ENCODE assay signal across 22 cellular contexts in the genomic region with DNA sequence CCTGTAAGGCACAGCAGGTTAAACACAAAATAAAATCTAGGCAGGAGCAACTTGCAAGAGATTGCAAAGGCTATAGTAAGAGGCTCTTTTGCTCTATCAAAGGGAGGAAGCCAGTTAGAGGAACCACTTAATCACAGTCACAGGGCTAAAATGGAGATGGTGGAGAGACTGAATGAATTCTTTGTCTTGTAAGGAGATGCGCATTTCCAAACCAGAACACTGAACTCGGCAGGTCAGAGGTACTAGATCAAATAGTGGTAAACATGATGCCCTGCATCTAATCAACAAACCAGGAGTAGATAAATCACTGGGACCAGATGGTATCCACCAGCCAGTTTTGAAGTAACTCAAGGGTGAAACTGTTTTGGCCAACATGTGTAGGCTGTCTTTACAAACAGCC. TPM values are rescaled to one million over a fixed set of nuclear protein-coding genes. Genes with fewer than 3 reads are reported as not detected.
DNase-seq lines count a peak whose midpoint lies in the region; ATAC-seq and TF ChIP-seq lines count a peak whose summit lies in the region.
"Had no signal": no experiment of that assay in that cellular context is flagged by ENCODE, and none has a peak within 500 bp of the region (broad histone marks: within the 10 kb centered on the region; RNA-seq: fewer than 3 reads in every experiment).

No MANE protein-coding gene starts in this region.

- H3K9me3 ChIP-seq in endodermal cell (ENCODE audit: control insufficient read depth, low read length) (no peaks in the 10 kb centered on the region), mammary epithelial cell (replicated peaks; ENCODE audit: insufficient read depth, low read length) (no peaks in the 10 kb centered on the region)

- H3K27ac ChIP-seq in endodermal cell (ENCODE audit: low read depth, low read length): peak overlapping the region; percentile 38
- no peak overlapping the region for H3K27ac ChIP-seq in mammary epithelial cell (ENCODE audit: insufficient read depth, low read depth, low read length)
- H3K27ac ChIP-seq: 22Rv1, C4-2B, PC-9, RWPE1 had no signal

- 50 to 68% methylated on average over 1 to 2 of the region's 2 CpGs for WGBS in endodermal cell (ENCODE audit: insufficient coverage in 1 of 2, insufficient read length in 1 of 2), 2 experiments
- 82% methylated on average over 2 of the region's 2 CpGs for WGBS in mammary epithelial cell (ENCODE audit: low coverage, missing lambda C conversion rate)

- H3K27me3 ChIP-seq in endodermal cell (ENCODE audit: control insufficient read depth, insufficient read depth, low read length, poor library complexity, severe bottlenecking): no peaks in the 10 kb centered on the region
- H3K27me3 ChIP-seq in mammary epithelial cell (ENCODE audit: insufficient read depth, low read length): peaks cover 2% of the 10 kb centered on the region

- H3K4me3 Mint-ChIP-seq in endodermal cell (no peak overlapping the region), mesothelial cell of epicardium (no peak overlapping the region)
- H3K4me3 Mint-ChIP-seq: HFFc6 had no signal

- in situ Hi-C loops in mammary epithelial cell (cut with MboI; ENCODE audit: low sequenced_read_pairs in 2 of 2): no loop called here

- no peak overlapping the region for H3K4me2 ChIP-seq in mammary epithelial cell (ENCODE audit: insufficient read depth, low read depth, low read length)
- H3K4me2 ChIP-seq: PC-9 had no signal

- DNase-seq in DMS 273 (lab: John Stamatoyannopoulos, UW; ENCODE audit: unreplicated experiment) (peak; percentile 39), DMS 273 treated with DMSO at 0.1 percent for 48 hours (lab: John Stamatoyannopoulos, UW) (no peak), endodermal cell (no peak), mesothelial cell of epicardium (ENCODE audit: low spot score in 2 of 2, unreplicated experiment in 2 of 2) (no peak), COLO668 (lab: John Stamatoyannopoulos, UW; ENCODE audit: unreplicated experiment) (no peak), mammary epithelial cell (no peak)
- DNase-seq in activated effector memory CD4-positive, alpha-beta T cell treated with Interleukin-2 at 50 U/mL for 16 hours: no peak
- DNase-seq: AML-193, DMS153, GF-D8, HFFc6, IMR-90, NCI-H1436 treated with DMSO at 0.1 percent for 48 hours, NCI-H2029 treated with DMSO at 0.1 percent for 48 hours, NCI-H2171, NCI-H526, PC-9, SIG-M5 had no signal

- ATAC-seq in HG02798 (IDR thresholded peaks at IDR 0.05; ENCODE audit: poor library complexity, unreplicated experiment): no peak

- CTCF ChIA-PET in mammary epithelial cell (lab: Charles Lee; ENCODE audit: low non-redundant PET): no interaction called here

- peaks cover 33% of the 10 kb centered on the region for H3K36me3 ChIP-seq in endodermal cell (ENCODE audit: control insufficient read depth, insufficient read depth, low read length)
- H3K36me3 ChIP-seq in mammary epithelial cell (ENCODE audit: insufficient read depth, low read length): no peaks in the 10 kb centered on the region

- peak overlapping the region; percentile 43 for H3K27ac Mint-ChIP-seq in endodermal cell
- peak overlapping the region; percentile 7 for H3K27ac Mint-ChIP-seq in mesothelial cell of epicardium
- H3K27ac Mint-ChIP-seq: HFFc6 had no signal

- dilution Hi-C loops in mammary epithelial cell (cut with HindIII; ENCODE audit: low sequenced_read_pairs): no loop called here

- no TSS peak for BruUV-seq in mammary epithelial cell (replicated peaks; lab: Mats Ljungman, UMichigan)

- H3K9ac ChIP-seq in endodermal cell (ENCODE audit: extremely low read depth, low read length, poor library complexity, severe bottlenecking) (no peak overlapping the region), mammary epithelial cell (ENCODE audit: insufficient read depth, low read length) (no peak overlapping the region)

- H3K36me3 Mint-ChIP-seq in endodermal cell (ENCODE audit: low read depth) (peaks cover 45% of the 10 kb centered on the region), mesothelial cell of epicardium (peaks cover 7% of the 10 kb centered on the region)

- H3K4me3 ChIP-seq in endodermal cell (ENCODE audit: low read length) (no peak overlapping the region), mammary epithelial cell (replicated peaks in 1 of 3; ENCODE audit: insufficient read depth in 1 of 3, low read depth in 2 of 3, low read length in 3 of 3) (no peak overlapping the region)
- H3K4me3 ChIP-seq: PC-9 had no signal

- H3K9me3 Mint-ChIP-seq in endodermal cell: no peaks in the 10 kb centered on the region
- no peaks in the 10 kb centered on the region for H3K9me3 Mint-ChIP-seq in mesothelial cell of epicardium

- TF ChIP-seq CTCF in endodermal cell (conservative IDR thresholded peaks at IDR 0.05): no peak
- TF ChIP-seq CTCF in mesothelial cell of epicardium (IDR thresholded peaks at IDR 0.05; ENCODE audit: unreplicated experiment): no peak
- no peak for TF ChIP-seq CTCF in mammary epithelial cell (conservative IDR thresholded peaks at IDR 0.05 in 1 of 2, IDR thresholded peaks at IDR 0.05 in 1 of 2; ENCODE audit: extremely low read depth in 1 of 2, insufficient read depth in 1 of 2, low read depth in 1 of 2, low read length in 2 of 2)

- H2AFZ ChIP-seq in mammary epithelial cell (ENCODE audit: low read depth, low read length): no peak overlapping the region
- H2AFZ ChIP-seq: PC-9 had no signal

- H3K79me2 ChIP-seq in mammary epithelial cell (ENCODE audit: insufficient read depth, low read length): no peaks in the 10 kb centered on the region

- no peaks in the 10 kb centered on the region for H4K20me1 ChIP-seq in mammary epithelial cell (ENCODE audit: insufficient read depth, low read length)

- H3K4me1 ChIP-seq in endodermal cell (ENCODE audit: control insufficient read depth, insufficient read depth, low read length): no peaks in the 10 kb centered on the region
- no peaks in the 10 kb centered on the region for H3K4me1 ChIP-seq in mammary epithelial cell (ENCODE audit: insufficient read depth, low read length)

- H3K4me1 Mint-ChIP-seq in endodermal cell (peaks cover 63% of the 10 kb centered on the region), mesothelial cell of epicardium (peaks cover 46% of the 10 kb centered on the region)

- intact Hi-C loops in mammary epithelial cell (cut with micrococcal nuclease): no loop called here

- H3K27me3 Mint-ChIP-seq in endodermal cell (ENCODE audit: insufficient read depth): no peaks in the 10 kb centered on the region
- no peaks in the 10 kb centered on the region for H3K27me3 Mint-ChIP-seq in mesothelial cell of epicardium (ENCODE audit: low read depth)

RNA-seq across cellular contexts. Expression of a gene that starts 55.8 kb away (rescaled TPM):
- total RNA-seq in endodermal cell (100 to 1,000 TPM; 281 to 829 TPM), mesothelial cell of epicardium (43.4 to 46.9 TPM (median 44.8 TPM) in 3 replicates), mammary epithelial cell (1 to 10 TPM; 7.1 to 7.2 TPM)
- polyA plus RNA-seq in endodermal cell (2013, experiment 1 of 2): 119 TPM
- 101 TPM for polyA plus RNA-seq in endodermal cell (2013, experiment 2 of 2)
- polyA plus RNA-seq in mammary epithelial cell: 1.2 TPM
- polyA minus RNA-seq in mammary epithelial cell: 3.8 TPM
- total RNA-seq: HFFc6 had no signal
